8 cellular contexts compared by ENCODE assay signal in genomic region chr2:44244135-44244871, GRCh38. TPM values are rescaled to one million over a fixed set of nuclear protein-coding genes. Genes with fewer than 3 reads are reported as not detected.
A peak's percentile ranks its signal among the peaks of the same experiment; 100 is the strongest.
DNase-seq lines count a peak whose midpoint lies in the region; ATAC-seq, FAIRE-seq and TF ChIP-seq lines count a peak whose summit lies in the region.

No MANE protein-coding gene starts in this region.

- peak overlapping the region; percentile 47 for H3K27ac Mint-ChIP-seq in activated CD4-positive, alpha-beta T cell treated with anti-CD3 and anti-CD28 coated beads for 36 hours

- H3K4me1 Mint-ChIP-seq in activated CD4-positive, alpha-beta T cell treated with anti-CD3 and anti-CD28 coated beads for 36 hours, result peaks cover 16% of the 10 kb centered on the region

- H3K27me3 Mint-ChIP-seq in activated CD4-positive, alpha-beta T cell treated with anti-CD3 and anti-CD28 coated beads for 36 hours, result no peaks in the 10 kb centered on the region

- no peaks in the 10 kb centered on the region for H3K9me3 Mint-ChIP-seq in activated CD4-positive, alpha-beta T cell treated with anti-CD3 and anti-CD28 coated beads for 36 hours (ENCODE audit: low read depth)

- FAIRE-seq in colon (lab: Jason Lieb, UNC), result peak; percentile 91

- POLR2A ChIA-PET in HEK293T (lab: Yijun Ruan, JAX), result no interaction called here
- POLR2A ChIA-PET in activated CD4-positive, alpha-beta T cell treated with anti-CD3 and anti-CD28 coated beads for 36 hours (lab: Charles Lee), result no interaction called here

- peak overlapping the region; percentile 67 for H3K4me3 Mint-ChIP-seq in activated CD4-positive, alpha-beta T cell treated with anti-CD3 and anti-CD28 coated beads for 36 hours

- peak; percentile 86 for ATAC-seq in activated CD4-positive, alpha-beta T cell treated with anti-CD3 and anti-CD28 coated beads for 36 hours
- ATAC-seq in right lobe of liver (peak; percentile 84 to 91 (median 87)), GM18870 (IDR thresholded peaks at IDR 0.05; ENCODE audit: unreplicated experiment) (no peak)

- TF ChIP-seq CTCF in BE2C (IDR thresholded peaks at IDR 0.05; ENCODE audit: low read depth, low read length) (peak; percentile 66), right lobe of liver (IDR thresholded peaks at IDR 0.05) (peak; percentile 56 to 70 (median 64))

- intact Hi-C loops in activated CD4-positive, alpha-beta T cell treated with anti-CD3 and anti-CD28 coated beads for 36 hours (cut with DNase I, micrococcal nuclease), result loop anchor here (1.0 to 10.0 kb wide), 9 partner anchors 88 to 711 kb away; partner anchors contain the start of genes CAMKMT (in 1 of the 2) and PREPL (in 1 of the 2)
- intact Hi-C loops in right lobe of liver (cut with DNase I), result loop anchor here in 1 of 2 donors (10.0 kb wide), 1 partner anchor 50 kb away; no protein-coding TSS in a partner anchor

- no peaks in the 10 kb centered on the region for H3K36me3 ChIP-seq in BE2C
- no peaks in the 10 kb centered on the region for H3K36me3 ChIP-seq in right lobe of liver

- DNase-seq in BE2C, result peak; percentile 65
- peak; percentile 75 for DNase-seq in HEK293T (ENCODE audit: extremely low spot score)
- peak; percentile 18 for DNase-seq in NCI-H510A (lab: John Stamatoyannopoulos, UW)
- DNase-seq in activated CD4-positive, alpha-beta T cell treated with anti-CD3 and anti-CD28 coated beads for 36 hours, result peak; percentile 73
- peak; percentile 52 to 77 (median 58) for DNase-seq in right lobe of liver
- DNase-seq in stimulated activated CD4-positive, alpha-beta T cell treated with anti-CD3 and anti-CD28 coated beads, TNF-alpha, amount 100 ng/mL, for 1 hour (ENCODE audit: low read depth in 3 of 3, low spot score in 1 of 3), result peak in 2 of 3 donors; percentile 10 to 19

- peak; percentile 12 for TF ChIP-seq POLR2A in right lobe of liver (IDR thresholded peaks at IDR 0.05)

- H3K27ac ChIP-seq in right lobe of liver, result peak overlapping the region; percentile 26 to 75 (median 66)

- no peaks in the 10 kb centered on the region for H3K36me3 Mint-ChIP-seq in activated CD4-positive, alpha-beta T cell treated with anti-CD3 and anti-CD28 coated beads for 36 hours (ENCODE audit: low read depth)

- H3K27me3 ChIP-seq in BE2C (no peaks in the 10 kb centered on the region), right lobe of liver (no peaks in the 10 kb centered on the region)

- CTCF ChIA-PET in HEK293T (lab: Yijun Ruan, JAX), result interaction anchor here (0.6 to 0.7 kb wide), 6 partner anchors 10 to 409 kb away, joined by 3 to 4 read pairs (median 3); no protein-coding TSS in a partner anchor
- CTCF ChIA-PET in activated CD4-positive, alpha-beta T cell treated with anti-CD3 and anti-CD28 coated beads for 36 hours (lab: Charles Lee), result interaction anchor here (0.6 to 2.7 kb wide), 18 partner anchors 14 to 712 kb away, joined by 3 to 14 read pairs (median 4); no protein-coding TSS in a partner anchor

- H3K4me1 ChIP-seq in BE2C, result no peaks in the 10 kb centered on the region
- H3K4me1 ChIP-seq in right lobe of liver, result peaks cover 0 to 30% (median 7%) of the 10 kb centered on the region in 4 donors

- WGBS in right lobe of liver (ENCODE audit: insufficient coverage, low coverage, low lambda C conversion rate, missing lambda C conversion rate), result 2% methylated on average over 12 of the region's 12 CpGs

- H3K4me3 ChIP-seq in BE2C (ENCODE audit: low read depth, low read length) (peak overlapping the region; percentile 48), right lobe of liver (peak overlapping the region; percentile 2 to 36 (median 29))

- H3K9me3 ChIP-seq in BE2C (no peaks in the 10 kb centered on the region), right lobe of liver (no peaks in the 10 kb centered on the region)

TF ChIP-seq in HEK293T, 16 proteins besides CTCF, POLR2A, EP300 and RAD21:
- TF ChIP-seq L3MBTL2 (conservative IDR thresholded peaks at IDR 0.05) (peak; percentile 53; the same call in 1 of the 2 replicates), FOXA1 (IDR thresholded peaks at IDR 0.05) (no peak)
TF ChIP-seq in HEK293T: peak in this region for 1.

RNA-seq across cellular contexts. Expression of gene SLC3A1, which starts 31.0 kb away (rescaled TPM):
- 0.62 TPM for polyA plus RNA-seq in BE2C (2012; ENCODE audit: insufficient read depth, insufficient read length, low read depth)
- not detected for total RNA-seq in activated CD4-positive, alpha-beta T cell treated with anti-CD3 and anti-CD28 coated beads for 36 hours
- 10 to 100 TPM in 3 of 6 experiments, 1 to 10 TPM in 2, under 1 TPM in 1; 0.89 to 58.2 (median 15.3) TPM for total RNA-seq in right lobe of liver

Comparison
In these comparisons a context has a peak if more than half of its experiments do, and no peak if none do; other contexts are left out.
1. DNase-seq: peak in every context shown above with its lines; median percentile 75 in HEK293T; 73 in activated CD4-positive, alpha-beta T cell treated with anti-CD3 and anti-CD28 coated beads for 36 hours; 65 in BE2C; 58 in right lobe of liver; 18 in NCI-H510A; 14 in stimulated activated CD4-positive, alpha-beta T cell treated with anti-CD3 and anti-CD28 coated beads, TNF-alpha, amount 100 ng/mL, for 1 hour.